In the genomic region with DNA sequence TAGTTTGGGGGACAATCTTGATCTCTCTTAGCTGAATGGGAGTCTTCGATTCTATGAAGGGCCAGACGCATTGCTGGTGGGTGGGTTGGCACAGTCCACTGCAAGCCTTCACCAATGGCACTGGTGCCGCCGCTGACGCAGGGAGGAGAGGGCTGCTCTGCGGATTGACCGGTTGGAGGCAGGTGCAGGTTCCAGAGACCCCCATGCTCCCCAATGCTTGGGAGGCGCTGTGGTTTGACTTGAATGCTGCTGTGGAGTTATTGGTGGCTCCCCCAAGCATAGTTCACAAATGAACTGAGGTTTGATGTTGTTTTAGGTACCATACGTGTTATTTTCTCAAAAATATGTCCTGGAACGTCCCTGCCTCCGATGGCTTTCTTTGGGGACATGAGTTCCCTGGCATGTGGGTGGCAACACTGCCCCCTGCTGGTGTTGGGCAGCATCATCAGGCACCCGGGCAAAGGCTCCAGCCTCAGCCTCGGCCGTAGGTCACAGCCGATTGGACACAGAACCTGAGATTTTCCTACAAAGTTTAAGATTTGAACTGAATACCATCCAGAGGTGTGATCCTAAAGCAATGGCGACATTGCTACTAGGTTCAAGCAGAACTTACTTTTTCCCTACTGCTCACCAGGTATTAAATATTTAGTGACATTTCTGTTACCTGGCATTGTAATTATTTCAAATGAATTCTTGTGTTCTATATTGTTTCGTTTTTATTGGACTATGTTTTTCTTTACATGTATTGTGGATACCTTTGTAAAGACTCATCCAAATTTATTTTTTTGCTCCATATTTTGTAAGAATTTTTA, we compare ENCODE assay signal across 8 cellular contexts.
DNase-seq lines count a peak whose midpoint lies in the region; ATAC-seq and TF ChIP-seq lines count a peak whose summit lies in the region.

No MANE protein-coding gene starts in this region.

- ATAC-seq in GM19452 (IDR thresholded peaks at IDR 0.05; ENCODE audit: unreplicated experiment): peak; percentile 85

- H3K4me3 ChIP-seq in HL-60 (replicated peaks; ENCODE audit: insufficient read depth, low read length): no peak overlapping the region
- no peak overlapping the region for H3K4me3 ChIP-seq in neutrophil (ENCODE audit: low read depth in 1 of 2, low read length in 1 of 2)

- no peaks in the 10 kb centered on the region for H3K9me3 ChIP-seq in neutrophil

- DNase-seq in Caki2 (ENCODE audit: low read depth): peak; percentile 42
- DNase-seq in HL-60 (ENCODE audit: low read depth in 1 of 2, low spot score in 1 of 2): peak; percentile 45 to 82
- peak; percentile 62 for DNase-seq in RKO (ENCODE audit: low spot score)
- peak; percentile 62 to 69 for DNase-seq in activated T-helper 1 cell treated with anti-CD3 and anti-CD28 coated beads, Interleukin-2, amount 50 U/mL, for 16 hours (ENCODE audit: low read depth in 1 of 2, low spot score in 1 of 2)
- DNase-seq in fibroblast of the conjunctiva (ENCODE audit: low read depth): peak; percentile 52
- DNase-seq in stromal cell of bone marrow (ENCODE audit: low read depth): peak; percentile 45

- no peaks in the 10 kb centered on the region for H3K4me1 ChIP-seq in neutrophil (ENCODE audit: control insufficient read depth in 1 of 2, insufficient read depth in 1 of 2, low read depth in 1 of 2, low read length in 1 of 2)

- no peaks in the 10 kb centered on the region for H3K36me3 ChIP-seq in neutrophil

- in situ Hi-C loops in Caki2 (cut with HindIII; ENCODE audit: low pct_unique_long_range_greater_than_20kb, low sequenced_read_pairs): no loop called here

- H3K27ac ChIP-seq in HL-60 (replicated peaks) (no peak overlapping the region), neutrophil (no peak overlapping the region)

- peak; percentile 91 for TF ChIP-seq CTCF in HL-60 (IDR thresholded peaks at IDR 0.05; ENCODE audit: insufficient read depth, low read length)
- TF ChIP-seq CTCF in neutrophil (IDR thresholded peaks at IDR 0.05): peak; percentile 98

- H3K27me3 ChIP-seq in HL-60 (ENCODE audit: insufficient read depth, poor library complexity, severe bottlenecking) (no peaks in the 10 kb centered on the region), neutrophil (peaks cover 22% of the 10 kb centered on the region)
